1 cellular context compared by ENCODE assay signal in genomic region chr12:108990103-108990502, GRCh38.
TF ChIP-seq lines count a peak whose summit lies in the region.

No MANE protein-coding gene starts in this region.

TF ChIP-seq in HEK293, 187 proteins besides CTCF, POLR2A, EP300 and RAD21 (continued from another document):
- 0 out of 2 replicates have a peak, but pooled peaks have one; percentile 65 for TF ChIP-seq ZNF280D (tag by site-specific recombination; IDR thresholded peaks at IDR 0.05)
TF ChIP-seq in HEK293: peak in this region for 3; not testable (repeated sequence) for 184.
